8 cellular contexts compared by ENCODE assay signal in the genomic region with DNA sequence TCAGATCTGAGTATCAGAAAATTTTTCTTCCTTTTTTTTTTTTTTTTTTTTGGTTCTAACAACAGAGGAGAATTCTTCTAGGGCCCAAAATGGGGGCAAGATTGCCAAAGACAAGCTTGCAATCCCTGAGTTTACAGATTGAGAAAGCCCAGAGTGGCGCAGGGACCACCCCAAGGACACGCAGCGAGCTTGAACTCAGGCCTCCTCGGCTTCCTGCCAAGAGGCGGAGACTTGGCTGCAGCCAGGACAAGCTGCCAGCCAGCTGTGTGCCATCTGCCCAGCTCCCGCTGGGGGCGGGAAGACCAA. TPM values are rescaled to one million over a fixed set of nuclear protein-coding genes. Genes with fewer than 3 reads are reported as not detected.
DNase-seq lines count a peak whose midpoint lies in the region; ATAC-seq and TF ChIP-seq lines count a peak whose summit lies in the region.

No MANE protein-coding gene starts in this region.

- peaks cover 9% of the 10 kb centered on the region; the same call in 1 of the 2 replicates for H3K36me3 ChIP-seq in HUES48 (ENCODE audit: control insufficient read depth, insufficient read depth, low read length)
- H3K36me3 ChIP-seq in breast epithelium, result no peaks in the 10 kb centered on the region
- H3K36me3 ChIP-seq in muscle layer of colon (ENCODE audit: insufficient read depth, low read length), result no peaks in the 10 kb centered on the region

- no peak for ATAC-seq in HG03025 (IDR thresholded peaks at IDR 0.05; ENCODE audit: low FRiP score, unreplicated experiment)

- H3K4me1 ChIP-seq in HUES48 (ENCODE audit: control insufficient read depth, insufficient read depth, low read length) (peaks cover 20% of the 10 kb centered on the region), breast epithelium (peaks cover under 1 to 32% of the 10 kb centered on the region in 2 donors), muscle layer of colon (ENCODE audit: insufficient read depth, low read length) (peaks cover 42% of the 10 kb centered on the region)

- DNase-seq in breast epithelium (ENCODE audit: low spot score in 2 of 2) (no peak), ecto neural progenitor cell (ENCODE audit: low spot score) (no peak), occipital lobe (lab: John Stamatoyannopoulos, UW) (no peak), HuH-7 (ENCODE audit: low spot score) (no peak)

- intact Hi-C loops in breast epithelium (cut with DNase I; ENCODE audit: low total_unique reads), result loop anchor here (10.0 kb wide), 1 partner anchor 80 kb away; no protein-coding TSS in a partner anchor

- H3K9me3 ChIP-seq in HUES48 (ENCODE audit: control insufficient read depth, insufficient read depth, low read length), result no peaks in the 10 kb centered on the region
- no peaks in the 10 kb centered on the region for H3K9me3 ChIP-seq in breast epithelium
- no peaks in the 10 kb centered on the region for H3K9me3 ChIP-seq in muscle layer of colon (ENCODE audit: low read length)

- H3K27me3 ChIP-seq in HUES48 (ENCODE audit: control insufficient read depth, insufficient read depth, low read length), result no peaks in the 10 kb centered on the region
- no peaks in the 10 kb centered on the region for H3K27me3 ChIP-seq in breast epithelium
- no peaks in the 10 kb centered on the region for H3K27me3 ChIP-seq in muscle layer of colon (ENCODE audit: control insufficient read depth in 1 of 2, insufficient read depth in 2 of 2, low read length in 2 of 2)

- H3K9ac ChIP-seq in HUES48 (ENCODE audit: low read depth, low read length) (no peak overlapping the region), muscle layer of colon (ENCODE audit: low read length) (no peak overlapping the region)

- TF ChIP-seq POLR2A in breast epithelium (IDR thresholded peaks at IDR 0.05), result no peak

- H3K4me3 ChIP-seq in HUES48 (ENCODE audit: low read depth, low read length), result peak overlapping the region; percentile 6; the same call in 1 of the 2 replicates
- peak overlapping the region; percentile 60 to 79 (median 70) for H3K4me3 ChIP-seq in breast epithelium
- H3K4me3 ChIP-seq in muscle layer of colon (ENCODE audit: low read depth in 1 of 2, low read length in 2 of 2), result peak overlapping the region; percentile 66 to 79

- TF ChIP-seq CTCF in 22Rv1 (IDR thresholded peaks at IDR 0.05) (no peak), breast epithelium (IDR thresholded peaks at IDR 0.05) (no peak)

- peak overlapping the region; percentile 97 for H3K27ac ChIP-seq in 22Rv1
- peak overlapping the region; percentile 56 for H3K27ac ChIP-seq in HUES48 (ENCODE audit: low read depth, low read length)
- H3K27ac ChIP-seq in breast epithelium, result peak overlapping the region; percentile 30 to 90
- H3K27ac ChIP-seq in muscle layer of colon (ENCODE audit: low read depth, low read length), result peak overlapping the region; percentile 93

RNA-seq across cellular contexts. Expression of gene MRPL34, which starts 0.5 kb away (rescaled TPM):
- 100 to 1,000 TPM in 1 of 3 donors, 10 to 100 TPM in 2; 88.5 to 139 (median 98.0) TPM for total RNA-seq in breast epithelium
- total RNA-seq in occipital lobe, result 9.0 TPM

RNA-seq across cellular contexts. Expression of gene ABHD8, which starts 1.9 kb away (rescaled TPM):
- total RNA-seq in breast epithelium (10 to 100 TPM in 2 of 3 donors, 1 to 10 TPM in 1; 6.7 to 14.4 (median 11.0) TPM), occipital lobe (20.6 TPM)

RNA-seq across cellular contexts. Expression of gene DDA1, which starts 4.2 kb away (rescaled TPM):
- total RNA-seq in breast epithelium (10 to 100 TPM in 2 of 3 donors, 1 to 10 TPM in 1; 9.2 to 18.7 (median 11.1) TPM), occipital lobe (10.0 TPM)

RNA-seq across cellular contexts. Expression of gene ANKLE1, which starts 23.5 kb away (rescaled TPM):
- total RNA-seq in breast epithelium (1 to 10 TPM in 2 of 3 donors, under 1 TPM in 1; 0.96 to 1.6 (median 1.0) TPM), occipital lobe (0.94 TPM)

RNA-seq across cellular contexts. Expression of gene ANO8, which starts 29.5 kb away (rescaled TPM):
- total RNA-seq in breast epithelium, result 1 to 10 TPM; 5.1 to 7.2 (median 5.9) TPM
- 29.6 TPM for total RNA-seq in occipital lobe

Comparison
In these comparisons a context has a peak if more than half of its experiments do, and no peak if none do; other contexts are left out.
1. H3K4me3 ChIP-seq: peak in every context shown above with its lines; median percentile 72 in muscle layer of colon; 70 in breast epithelium; 6 in HUES48.